20 cellular contexts compared by ENCODE assay signal in the genomic region with DNA sequence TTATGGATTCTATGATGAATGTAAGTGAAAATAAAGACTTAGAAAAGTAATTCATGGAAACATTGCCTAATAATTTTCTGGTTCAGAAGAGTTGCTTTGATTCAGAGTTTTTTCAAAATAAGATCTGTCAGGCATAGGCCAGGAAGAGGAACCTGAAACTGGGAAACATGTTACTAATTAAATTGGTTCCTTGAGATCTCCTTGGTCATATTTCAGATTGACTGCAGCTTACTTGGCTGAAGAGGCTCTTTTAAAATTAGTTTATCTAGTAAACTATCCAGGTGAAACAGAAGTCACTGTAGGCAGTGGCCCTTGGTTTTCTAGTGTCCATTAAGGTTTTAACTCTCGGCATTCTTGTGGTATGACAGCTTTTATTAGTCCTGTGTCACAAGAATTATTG.
"Had no signal": no experiment of that assay in that cellular context is flagged by ENCODE, and none has a peak within 500 bp of the region (broad histone marks: within the 10 kb centered on the region; RNA-seq: fewer than 3 reads in every experiment).

No MANE protein-coding gene starts in this region.

- H3K27ac Mint-ChIP-seq: memory B cell; progenitor cell of endocrine pancreas; T-helper 2 cell treated with Interferon-gamma antibody and Interleukin-4, amounts not matched to agents 5 μg/mL and 100 μg/mL, for 36 hours had no signal

- H3K4me3 ChIP-seq: dorsolateral prefrontal cortex, heart right ventricle, mucosa of descending colon, skin epidermis, testis, upper lobe of right lung had no signal

- H3K27me3 ChIP-seq: dorsolateral prefrontal cortex, heart right ventricle, testis, upper lobe of right lung had no signal

- H3K4me1 ChIP-seq: testis had no signal

- H3K27ac ChIP-seq: heart right ventricle, skin epidermis, upper lobe of right lung had no signal

- H3K9me3 ChIP-seq: heart right ventricle, mucosa of descending colon, testis, upper lobe of right lung had no signal

- H3K4me3 Mint-ChIP-seq: activated B cell treated with CpG ODN at 0.5 μM for 24 hours; activated CD4-positive, alpha-beta memory T cell treated with anti-CD3 and anti-CD28 coated beads for 36 hours; immature natural killer cell; memory B cell; neural crest cell; T-helper 2 cell treated with Interferon-gamma antibody and Interleukin-4, amounts not matched to agents 5 μg/mL and 100 μg/mL, for 36 hours had no signal

- DNase-seq: activated B cell treated with CpG ODN at 0.5 μM for 24 hours; activated CD4-positive, alpha-beta memory T cell treated with anti-CD3 and anti-CD28 coated beads for 36 hours; activated CD4-positive, alpha-beta T cell treated with anti-CD3 and anti-CD28 coated beads for 4 hours; activated effector memory CD4-positive, alpha-beta T cell treated with Interleukin-2 at 50 U/mL for 16 hours; activated naive CD4-positive, alpha-beta T cell treated with anti-CD3 and anti-CD28 coated beads, Interleukin-2, amount 50 U/mL, for 16 hours; caudate nucleus; dorsolateral prefrontal cortex; heart right ventricle; immature natural killer cell; kidney glomerular epithelial cell; mucosa of descending colon; naive B cell; right cardiac atrium; testis; upper lobe of right lung had no signal

- H3K9me3 Mint-ChIP-seq: activated B cell treated with CpG ODN at 0.5 μM for 24 hours; activated CD4-positive, alpha-beta memory T cell treated with anti-CD3 and anti-CD28 coated beads for 36 hours; immature natural killer cell; memory B cell; naive B cell; neural crest cell; T-helper 2 cell treated with Interferon-gamma antibody and Interleukin-4, amounts not matched to agents 5 μg/mL and 100 μg/mL, for 36 hours had no signal

- H3K27me3 Mint-ChIP-seq: activated B cell treated with CpG ODN at 0.5 μM for 24 hours; activated CD4-positive, alpha-beta memory T cell treated with anti-CD3 and anti-CD28 coated beads for 36 hours; memory B cell; naive B cell; progenitor cell of endocrine pancreas had no signal
